15 cellular contexts compared by ENCODE assay signal in the genomic region with DNA sequence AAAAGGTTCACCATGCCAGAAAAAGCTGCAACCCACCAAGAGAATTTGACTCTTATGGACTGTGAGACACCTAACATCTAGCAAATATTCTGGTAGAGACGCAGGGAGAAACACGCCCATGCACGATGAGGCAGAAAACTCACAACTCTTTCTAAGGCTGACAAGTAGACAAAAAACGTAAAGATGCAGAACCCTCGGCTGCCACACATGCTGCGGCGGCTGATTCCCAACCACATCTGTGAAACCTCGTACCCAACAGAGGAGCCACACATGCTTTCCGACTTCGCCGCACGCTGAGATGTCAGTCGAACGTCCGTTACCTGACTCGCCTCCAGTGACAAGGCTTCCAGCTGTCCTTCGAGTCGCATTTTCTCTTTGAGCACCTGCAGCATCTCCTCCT. TPM values are rescaled to one million over a fixed set of nuclear protein-coding genes. Genes with fewer than 3 reads are reported as not detected.
A peak's percentile ranks its signal among the peaks of the same experiment; 100 is the strongest.
DNase-seq lines count a peak whose midpoint lies in the region; ATAC-seq and TF ChIP-seq lines count a peak whose summit lies in the region.
"Had no signal": no experiment of that assay in that cellular context is flagged by ENCODE, and none has a peak within 500 bp of the region (broad histone marks: within the 10 kb centered on the region; RNA-seq: fewer than 3 reads in every experiment).

No MANE protein-coding gene starts in this region.

- H3K36me3 ChIP-seq in body of pancreas (replicated peaks in 1 of 2; ENCODE audit: insufficient read depth in 1 of 2, low read depth in 2 of 2), result peaks cover 0 to 40% of the 10 kb centered on the region in 2 donors

- H3K36me3 Mint-ChIP-seq in activated T-cell treated with anti-CD3 and anti-CD28 coated beads, Interleukin-2, amount 50 U/mL, for 4 hours (ENCODE audit: insufficient read depth), result peaks cover 42% of the 10 kb centered on the region

- no peaks in the 10 kb centered on the region for H3K27me3 ChIP-seq in body of pancreas
- H3K27me3 ChIP-seq: cardiac muscle cell, esophagus squamous epithelium, left lung had no signal

- peaks cover 11% of the 10 kb centered on the region for H3K4me1 Mint-ChIP-seq in activated T-cell treated with anti-CD3 and anti-CD28 coated beads, Interleukin-2, amount 50 U/mL, for 4 hours (ENCODE audit: low read depth)

- H3K4me3 ChIP-seq in body of pancreas, result no peak overlapping the region
- H3K4me3 ChIP-seq: cardiac muscle cell, esophagus squamous epithelium, left lung, thoracic aorta had no signal

- peak; percentile 63 to 75 for ATAC-seq in activated T-cell treated with anti-CD3 and anti-CD28 coated beads, Interleukin-2, amount 50 U/mL, for 4 hours
- no peak for ATAC-seq in body of pancreas
- ATAC-seq: HCT116, left lung had no signal

- TF ChIP-seq POLR2A in body of pancreas (IDR thresholded peaks at IDR 0.05), result no peak

- intact Hi-C loops in head of caudate nucleus (cut with DNase I), result no loop called here
- intact Hi-C loops in body of pancreas (cut with DNase I), result no loop called here

- 90 to 93% methylated on average over 18 of the region's 18 CpGs for WGBS in body of pancreas, 2 donors

- no peak overlapping the region for H3K4me3 Mint-ChIP-seq in activated T-cell treated with anti-CD3 and anti-CD28 coated beads, Interleukin-2, amount 50 U/mL, for 4 hours

- H3K4me1 ChIP-seq in body of pancreas, result no peaks in the 10 kb centered on the region
- H3K4me1 ChIP-seq: esophagus squamous epithelium, left lung had no signal

- no peak for TF ChIP-seq CTCF in body of pancreas (IDR thresholded peaks at IDR 0.05)

- H3K27ac ChIP-seq in body of pancreas, result no peak overlapping the region
- H3K27ac ChIP-seq: cardiac muscle cell, esophagus squamous epithelium, HL-60, left lung, thoracic aorta had no signal

- no peaks in the 10 kb centered on the region for H3K27me3 Mint-ChIP-seq in activated T-cell treated with anti-CD3 and anti-CD28 coated beads, Interleukin-2, amount 50 U/mL, for 4 hours (ENCODE audit: low read depth)

- H3K9me3 Mint-ChIP-seq in activated T-cell treated with anti-CD3 and anti-CD28 coated beads, Interleukin-2, amount 50 U/mL, for 4 hours, result no peaks in the 10 kb centered on the region

- H3K9me3 ChIP-seq in body of pancreas, result no peaks in the 10 kb centered on the region
- H3K9me3 ChIP-seq: esophagus squamous epithelium, left lung, thoracic aorta had no signal

- peak; percentile 27 to 44 for DNase-seq in activated CD4-positive, alpha-beta T cell treated with anti-CD3 and anti-CD28 coated beads, Interleukin-2, amount 50 U/mL, for 48 hours
- DNase-seq in activated T-cell treated with anti-CD3 and anti-CD28 coated beads, Interleukin-2, amount 50 U/mL, for 4 hours, result peak; percentile 28
- DNase-seq in head of caudate nucleus (peak; percentile 36 to 90 (median 73)), AG08395 (ENCODE audit: low spot score) (no peak), body of pancreas (no peak)
- peak; percentile 13 for DNase-seq in stimulated activated CD4-positive, alpha-beta T cell treated with anti-CD3 and anti-CD28 coated beads, Interleukin-2, amount 100 ng/mL, for 4 hours (ENCODE audit: low read depth)
- no peak for DNase-seq in activated effector memory CD4-positive, alpha-beta T cell treated with anti-CD3 and anti-CD28 coated beads, Interleukin-2, amount 50 U/mL, for 16 hours
- DNase-seq: esophagus squamous epithelium, IMR-90, NCI-H1930 had no signal

RNA-seq across cellular contexts. Expression of gene GOLGA3, which starts 21.8 kb away (rescaled TPM):
- total RNA-seq in activated T-cell treated with anti-CD3 and anti-CD28 coated beads, Interleukin-2, amount 50 U/mL, for 4 hours, result 10 to 100 TPM; 74.6 to 86.9 (median 75.9) TPM
- 10 to 100 TPM; 57.3 to 98.6 TPM for total RNA-seq in body of pancreas

RNA-seq across cellular contexts. Expression of gene ANKLE2, which starts 45.2 kb away (rescaled TPM):
- 100 to 1,000 TPM in 2 of 3 donors, 10 to 100 TPM in 1; 96.7 to 112 (median 111) TPM for total RNA-seq in activated T-cell treated with anti-CD3 and anti-CD28 coated beads, Interleukin-2, amount 50 U/mL, for 4 hours
- 10 to 100 TPM; 37.9 to 76.1 TPM for total RNA-seq in body of pancreas

Comparison
In these comparisons a context has a peak if more than half of its experiments do, and no peak if none do; other contexts are left out.
1. DNase-seq: peak in activated CD4-positive, alpha-beta T cell treated with anti-CD3 and anti-CD28 coated beads, Interleukin-2, amount 50 U/mL, for 48 hours (2 of 2), activated T-cell treated with anti-CD3 and anti-CD28 coated beads, Interleukin-2, amount 50 U/mL, for 4 hours (single experiment), head of caudate nucleus (42 of 42) and stimulated activated CD4-positive, alpha-beta T cell treated with anti-CD3 and anti-CD28 coated beads, Interleukin-2, amount 100 ng/mL, for 4 hours (single experiment); none in AG08395 (single experiment), body of pancreas (0 of 4) and activated effector memory CD4-positive, alpha-beta T cell treated with anti-CD3 and anti-CD28 coated beads, Interleukin-2, amount 50 U/mL, for 16 hours (single experiment).